Comparison of ENCODE assay signal across 19 cellular contexts in genomic region chr19:49831592-49831991, GRCh38.
"Had no signal": no experiment of that assay in that cellular context is flagged by ENCODE, and none has a peak within 500 bp of the region (broad histone marks: within the 10 kb centered on the region; RNA-seq: fewer than 3 reads in every experiment).

No MANE protein-coding gene starts in this region.

- DNase-seq: activated CD4-positive, alpha-beta T cell treated with anti-CD3 and anti-CD28 coated beads for 36 hours; activated CD4-positive, alpha-beta T cell treated with anti-CD3 and anti-CD28 coated beads, Interleukin-2, amount 50 U/mL, for 48 hours; activated CD8-positive, alpha-beta memory T cell treated with anti-CD3 and anti-CD28 coated beads, Interleukin-2, amount 10 ng/mL, durations not matched to agents 7 days and 5 days; activated naive CD4-positive, alpha-beta T cell treated with anti-CD3 and anti-CD28 coated beads for 36 hours; aorta; colonic mucosa; endodermal cell; foreskin fibroblast; glutamatergic neuron; hypothalamus; lower lobe of right lung; naive thymus-derived CD8-positive, alpha-beta T cell; nucleus accumbens; stimulated activated CD4-positive, alpha-beta T cell treated with anti-CD3 and anti-CD28 coated beads, Interleukin-12 subunit alpha, Interleukin-12 subunit beta, amount 100 ng/mL, for 4 hours; stimulated activated CD4-positive, alpha-beta T cell treated with anti-CD3 and anti-CD28 coated beads, Interleukin-1b, Interleukin-23, amount 100 ng/mL, for 48 hours; stimulated activated CD8-positive, alpha-beta memory T cell treated with anti-CD3 and anti-CD28 coated beads, Interleukin-4, amount 100 ng/mL, for 48 hours had no signal

- H3K9me3 ChIP-seq: colonic mucosa, lower lobe of right lung, tibial nerve had no signal

- H3K4me1 ChIP-seq: colonic mucosa, lower lobe of right lung, tibial nerve had no signal

- H3K4me3 ChIP-seq: colonic mucosa, lower lobe of right lung, tibial nerve had no signal

- H3K27ac ChIP-seq: colonic mucosa, epithelial cell of prostate, lower lobe of right lung, tibial nerve had no signal

- ATAC-seq: activated CD4-positive, alpha-beta T cell treated with anti-CD3 and anti-CD28 coated beads for 36 hours; activated CD8-positive, alpha-beta memory T cell treated with anti-CD3 and anti-CD28 coated beads, Interleukin-2, amount 10 ng/mL, durations not matched to agents 7 days and 5 days; lower lobe of right lung; naive thymus-derived CD8-positive, alpha-beta T cell; WTC11 had no signal

- H3K27me3 ChIP-seq: colonic mucosa, tibial nerve had no signal
